Comparison of ENCODE assay signal across 16 cellular contexts in genomic region chr17:21467739-21468490, GRCh38.
DNase-seq lines count a peak whose midpoint lies in the region; ATAC-seq, FAIRE-seq and TF ChIP-seq lines count a peak whose summit lies in the region.
"Had no signal": no experiment of that assay in that cellular context is flagged by ENCODE, and none has a peak within 500 bp of the region (broad histone marks: within the 10 kb centered on the region; RNA-seq: fewer than 3 reads in every experiment).

No MANE protein-coding gene starts in this region.

- H3K9me3 ChIP-seq in right atrium auricular region, result no peaks in the 10 kb centered on the region
- no peaks in the 10 kb centered on the region for H3K9me3 ChIP-seq in heart right ventricle
- no peaks in the 10 kb centered on the region for H3K9me3 ChIP-seq in kidney (ENCODE audit: control insufficient read depth in 1 of 2, low read length in 2 of 2)

- no peak for ATAC-seq in heart right ventricle

- 85 to 87% methylated on average over 13 of the region's 13 CpGs for whole genome bisulfite sequencing in heart right ventricle, 2 donors

- DNase-seq in right atrium auricular region (ENCODE audit: low spot score) (peak; percentile 40), heart right ventricle (no peak), NCI-H345 (lab: John Stamatoyannopoulos, UW) (peak; percentile 16), kidney (peak; percentile 36), NK-92 (lab: John Stamatoyannopoulos, UW; ENCODE audit: unreplicated experiment) (no peak), inferior parietal cortex (ENCODE audit: extremely low spot score) (no peak), GM13977 (ENCODE audit: low spot score) (no peak)
- DNase-seq: CD4-positive, alpha-beta T cell; DMS153; DMS79 treated with DMSO at 0.1 percent for 48 hours; GF-D8; GM23248; HCEC 1CT had no signal

- no peak overlapping the region for H3K9ac ChIP-seq in kidney (ENCODE audit: low read length in 2 of 2)
- H3K9ac ChIP-seq: GM23248 had no signal

- in situ Hi-C loops in GM13977 (cut with MboI; ENCODE audit: low pct_unique_long_range_greater_than_20kb, low sequenced_read_pairs, unreplicated experiment), result no loop called here

- TF ChIP-seq CTCF in right atrium auricular region (IDR thresholded peaks at IDR 0.05), result no peak
- no peak for TF ChIP-seq CTCF in heart right ventricle (IDR thresholded peaks at IDR 0.05)
- TF ChIP-seq CTCF in kidney (IDR thresholded peaks at IDR 0.05; ENCODE audit: borderline replicate concordance, extremely low read depth, insufficient read depth), result no peak
- no peak for TF ChIP-seq CTCF in GM13977 (IDR thresholded peaks at IDR 0.05; ENCODE audit: extremely low read depth, insufficient read depth, missing control alignments)

- H3K4me1 ChIP-seq in right atrium auricular region, result peaks cover 0 to 14% of the 10 kb centered on the region in 2 donors
- peaks cover 0 to 14% (median 10%) of the 10 kb centered on the region in 9 donors for H3K4me1 ChIP-seq in heart right ventricle
- no peaks in the 10 kb centered on the region for H3K4me1 ChIP-seq in kidney (ENCODE audit: control insufficient read depth in 1 of 2, insufficient read depth in 1 of 2, low read depth in 1 of 2, low read length in 2 of 2)

- FAIRE-seq in kidney (lab: Jason Lieb, UNC), result no peak
- FAIRE-seq: GM19239 had no signal

- no peaks in the 10 kb centered on the region for H3K36me3 ChIP-seq in right atrium auricular region
- no peaks in the 10 kb centered on the region for H3K36me3 ChIP-seq in heart right ventricle
- H3K36me3 ChIP-seq in kidney (ENCODE audit: control insufficient read depth in 1 of 2, insufficient read depth in 2 of 2, low read length in 2 of 2), result no peaks in the 10 kb centered on the region

- no peaks in the 10 kb centered on the region for H3K27me3 ChIP-seq in right atrium auricular region
- H3K27me3 ChIP-seq in heart right ventricle, result peaks cover 0 to 15% (median 0%) of the 10 kb centered on the region in 7 donors

- H3K27ac ChIP-seq in right atrium auricular region, result no peak overlapping the region
- no peak overlapping the region for H3K27ac ChIP-seq in heart right ventricle
- H3K27ac ChIP-seq in kidney (ENCODE audit: low read depth in 2 of 2, low read length in 2 of 2), result no peak overlapping the region
- H3K27ac ChIP-seq: C4-2B, GM23248, HL-60 had no signal

- H3K4me3 ChIP-seq in right atrium auricular region, result no peak overlapping the region
- no peak overlapping the region for H3K4me3 ChIP-seq in heart right ventricle
- no peak overlapping the region for H3K4me3 ChIP-seq in kidney (ENCODE audit: low read length in 2 of 2)
- H3K4me3 ChIP-seq: GM23248 had no signal

- intact Hi-C loops in heart right ventricle (cut with DNase I), result no loop called here
- intact Hi-C loops in kidney (cut with DNase I), result no loop called here

Comparison
In these comparisons a context has a peak if more than half of its experiments do, and no peak if none do; other contexts are left out.
1. DNase-seq: peak in right atrium auricular region (single experiment), NCI-H345 (single experiment) and kidney (single experiment); none in heart right ventricle (0 of 2), NK-92 (single experiment), inferior parietal cortex (single experiment) and GM13977 (single experiment).